In genomic region chr15:25532269-25532668, GRCh38 we compare ENCODE assay signal across 18 cellular contexts.
"Had no signal": no experiment of that assay in that cellular context is flagged by ENCODE, and none has a peak within 500 bp of the region (broad histone marks: within the 10 kb centered on the region; RNA-seq: fewer than 3 reads in every experiment).

No MANE protein-coding gene starts in this region.

- H3K4me1 Mint-ChIP-seq: immature natural killer cell, naive B cell had no signal

- H3K27ac Mint-ChIP-seq: immature natural killer cell, naive B cell had no signal

- H3K27ac ChIP-seq: parathyroid adenoma, psoas muscle, stomach had no signal

- H3K27me3 Mint-ChIP-seq: naive B cell had no signal

- H3K4me3 ChIP-seq: dorsolateral prefrontal cortex, psoas muscle, stomach had no signal

- ATAC-seq: esophagus mucosa, psoas muscle had no signal

- H3K4me1 ChIP-seq: parathyroid adenoma, psoas muscle, stomach had no signal

- DNase-seq: cortex of kidney; dorsolateral prefrontal cortex; effector CD8-positive, alpha-beta T cell; immature natural killer cell; kidney; left cardiac atrium; mesendoderm; naive B cell; psoas muscle; small intestine; stimulated activated CD4-positive, alpha-beta T cell treated with anti-CD3 and anti-CD28 coated beads, Interleukin-12 subunit alpha, Interleukin-12 subunit beta, amount 100 ng/mL, for 4 hours; stimulated activated naive CD4-positive, alpha-beta T cell; stomach; substantia nigra; trophoblast cell had no signal

- H3K4me3 Mint-ChIP-seq: immature natural killer cell, naive B cell, nephron had no signal

- H3K36me3 Mint-ChIP-seq: naive B cell had no signal

- H3K27me3 ChIP-seq: dorsolateral prefrontal cortex, stomach had no signal

- H3K36me3 ChIP-seq: stomach had no signal

- H3K9me3 ChIP-seq: psoas muscle had no signal
